1 cellular context compared by ENCODE assay signal in the genomic region with DNA sequence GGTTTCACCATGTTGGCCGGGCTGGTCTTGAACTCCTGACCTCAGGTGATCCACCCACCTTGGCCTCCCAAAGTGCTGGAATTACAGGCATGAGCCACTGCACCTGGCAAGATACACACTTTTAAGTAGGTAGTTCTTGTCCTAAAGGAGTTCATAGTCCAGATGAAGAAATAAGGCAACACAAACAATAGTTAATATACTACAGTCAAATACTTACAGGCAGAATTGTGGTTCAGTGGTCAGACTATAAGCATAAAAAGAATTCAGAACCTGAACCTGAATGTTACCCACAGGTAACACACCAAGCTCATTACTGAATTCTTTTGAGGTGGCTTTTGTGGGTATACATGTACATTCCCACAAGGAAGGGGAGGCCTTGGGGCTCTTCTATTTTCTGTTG.
TF ChIP-seq lines count a peak whose summit lies in the region.

No MANE protein-coding gene starts in this region.

TF ChIP-seq in HepG2, 621 proteins besides CTCF, POLR2A, EP300 and RAD21:
- TF ChIP-seq ZNF567 (CRISPR knock-in tag; IDR thresholded peaks at IDR 0.05; ENCODE audit: borderline replicate concordance) = no peak
- no peak for TF ChIP-seq FOXP1 (IDR thresholded peaks at IDR 0.05)
- 0 out of 2 replicates have a peak, but pooled peaks have one; percentile 9 for TF ChIP-seq FOXP1 (CRISPR knock-in tag; IDR thresholded peaks at IDR 0.05)
- TF ChIP-seq ZNF629 (CRISPR knock-in tag; conservative IDR thresholded peaks at IDR 0.05) = no peak
- TF ChIP-seq, protein P1, sequence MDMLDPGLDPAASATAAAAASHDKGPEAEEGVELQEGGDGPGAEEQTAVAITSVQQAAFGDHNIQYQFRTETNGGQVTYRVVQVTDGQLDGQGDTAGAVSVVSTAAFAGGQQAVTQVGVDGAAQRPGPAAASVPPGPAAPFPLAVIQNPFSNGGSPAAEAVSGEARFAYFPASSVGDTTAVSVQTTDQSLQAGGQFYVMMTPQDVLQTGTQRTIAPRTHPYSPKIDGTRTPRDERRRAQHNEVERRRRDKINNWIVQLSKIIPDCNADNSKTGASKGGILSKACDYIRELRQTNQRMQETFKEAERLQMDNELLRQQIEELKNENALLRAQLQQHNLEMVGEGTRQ (IDR thresholded peaks at IDR 0.05; ENCODE audit: low read depth, low read length) = no peak
- TF ChIP-seq, protein P1 (CRISPR knock-in tag; IDR thresholded peaks at IDR 0.05; ENCODE audit: borderline replicate concordance) = no peak
- no peak for TF ChIP-seq KMT2A (CRISPR knock-in tag; IDR thresholded peaks at IDR 0.05)
- TF ChIP-seq, protein P2, sequence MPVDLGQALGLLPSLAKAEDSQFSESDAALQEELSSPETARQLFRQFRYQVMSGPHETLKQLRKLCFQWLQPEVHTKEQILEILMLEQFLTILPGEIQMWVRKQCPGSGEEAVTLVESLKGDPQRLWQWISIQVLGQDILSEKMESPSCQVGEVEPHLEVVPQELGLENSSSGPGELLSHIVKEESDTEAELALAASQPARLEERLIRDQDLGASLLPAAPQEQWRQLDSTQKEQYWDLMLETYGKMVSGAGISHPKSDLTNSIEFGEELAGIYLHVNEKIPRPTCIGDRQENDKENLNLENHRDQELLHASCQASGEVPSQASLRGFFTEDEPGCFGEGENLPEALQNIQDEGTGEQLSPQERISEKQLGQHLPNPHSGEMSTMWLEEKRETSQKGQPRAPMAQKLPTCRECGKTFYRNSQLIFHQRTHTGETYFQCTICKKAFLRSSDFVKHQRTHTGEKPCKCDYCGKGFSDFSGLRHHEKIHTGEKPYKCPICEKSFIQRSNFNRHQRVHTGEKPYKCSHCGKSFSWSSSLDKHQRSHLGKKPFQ (CRISPR knock-in tag; IDR thresholded peaks at IDR 0.05; ENCODE audit: insufficient replicate concordance) = no peak
- TF ChIP-seq, protein P3, sequence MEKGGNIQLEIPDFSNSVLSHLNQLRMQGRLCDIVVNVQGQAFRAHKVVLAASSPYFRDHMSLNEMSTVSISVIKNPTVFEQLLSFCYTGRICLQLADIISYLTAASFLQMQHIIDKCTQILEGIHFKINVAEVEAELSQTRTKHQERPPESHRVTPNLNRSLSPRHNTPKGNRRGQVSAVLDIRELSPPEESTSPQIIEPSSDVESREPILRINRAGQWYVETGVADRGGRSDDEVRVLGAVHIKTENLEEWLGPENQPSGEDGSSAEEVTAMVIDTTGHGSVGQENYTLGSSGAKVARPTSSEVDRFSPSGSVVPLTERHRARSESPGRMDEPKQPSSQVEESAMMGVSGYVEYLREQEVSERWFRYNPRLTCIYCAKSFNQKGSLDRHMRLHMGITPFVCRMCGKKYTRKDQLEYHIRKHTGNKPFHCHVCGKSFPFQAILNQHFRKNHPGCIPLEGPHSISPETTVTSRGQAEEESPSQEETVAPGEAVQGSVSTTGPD (CRISPR knock-in tag; IDR thresholded peaks at IDR 0.05) = no peak
- TF ChIP-seq GATAD2A (CRISPR knock-in tag; IDR thresholded peaks at IDR 0.05) = 0 out of 2 replicates have a peak, but pooled peaks have one; percentile 19
- TF ChIP-seq PAX8 (CRISPR knock-in tag; IDR thresholded peaks at IDR 0.05; ENCODE audit: borderline replicate concordance) = no peak
- peak; percentile 45 for TF ChIP-seq HNF4A (CRISPR knock-in tag; IDR thresholded peaks at IDR 0.05)
- TF ChIP-seq, protein P4, sequence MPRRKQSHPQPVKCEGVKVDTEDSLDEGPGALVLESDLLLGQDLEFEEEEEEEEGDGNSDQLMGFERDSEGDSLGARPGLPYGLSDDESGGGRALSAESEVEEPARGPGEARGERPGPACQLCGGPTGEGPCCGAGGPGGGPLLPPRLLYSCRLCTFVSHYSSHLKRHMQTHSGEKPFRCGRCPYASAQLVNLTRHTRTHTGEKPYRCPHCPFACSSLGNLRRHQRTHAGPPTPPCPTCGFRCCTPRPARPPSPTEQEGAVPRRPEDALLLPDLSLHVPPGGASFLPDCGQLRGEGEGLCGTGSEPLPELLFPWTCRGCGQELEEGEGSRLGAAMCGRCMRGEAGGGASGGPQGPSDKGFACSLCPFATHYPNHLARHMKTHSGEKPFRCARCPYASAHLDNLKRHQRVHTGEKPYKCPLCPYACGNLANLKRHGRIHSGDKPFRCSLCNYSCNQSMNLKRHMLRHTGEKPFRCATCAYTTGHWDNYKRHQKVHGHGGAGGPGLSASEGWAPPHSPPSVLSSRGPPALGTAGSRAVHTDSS (CRISPR knock-in tag; conservative IDR thresholded peaks at IDR 0.05) = no peak
- no peak for TF ChIP-seq SOX13 (IDR thresholded peaks at IDR 0.05)
- TF ChIP-seq SOX13 (CRISPR knock-in tag; conservative IDR thresholded peaks at IDR 0.05 in 1 of 2, IDR thresholded peaks at IDR 0.05 in 1 of 2) = no peak
- no peak for TF ChIP-seq ISL2 (CRISPR knock-in tag; IDR thresholded peaks at IDR 0.05)
- TF ChIP-seq RARA (CRISPR knock-in tag; IDR thresholded peaks at IDR 0.05) = peak; percentile 11; the same call in 1 of the 2 replicates
- TF ChIP-seq ZNF205 (CRISPR knock-in tag; IDR thresholded peaks at IDR 0.05) = no peak
- TF ChIP-seq, protein P5, sequence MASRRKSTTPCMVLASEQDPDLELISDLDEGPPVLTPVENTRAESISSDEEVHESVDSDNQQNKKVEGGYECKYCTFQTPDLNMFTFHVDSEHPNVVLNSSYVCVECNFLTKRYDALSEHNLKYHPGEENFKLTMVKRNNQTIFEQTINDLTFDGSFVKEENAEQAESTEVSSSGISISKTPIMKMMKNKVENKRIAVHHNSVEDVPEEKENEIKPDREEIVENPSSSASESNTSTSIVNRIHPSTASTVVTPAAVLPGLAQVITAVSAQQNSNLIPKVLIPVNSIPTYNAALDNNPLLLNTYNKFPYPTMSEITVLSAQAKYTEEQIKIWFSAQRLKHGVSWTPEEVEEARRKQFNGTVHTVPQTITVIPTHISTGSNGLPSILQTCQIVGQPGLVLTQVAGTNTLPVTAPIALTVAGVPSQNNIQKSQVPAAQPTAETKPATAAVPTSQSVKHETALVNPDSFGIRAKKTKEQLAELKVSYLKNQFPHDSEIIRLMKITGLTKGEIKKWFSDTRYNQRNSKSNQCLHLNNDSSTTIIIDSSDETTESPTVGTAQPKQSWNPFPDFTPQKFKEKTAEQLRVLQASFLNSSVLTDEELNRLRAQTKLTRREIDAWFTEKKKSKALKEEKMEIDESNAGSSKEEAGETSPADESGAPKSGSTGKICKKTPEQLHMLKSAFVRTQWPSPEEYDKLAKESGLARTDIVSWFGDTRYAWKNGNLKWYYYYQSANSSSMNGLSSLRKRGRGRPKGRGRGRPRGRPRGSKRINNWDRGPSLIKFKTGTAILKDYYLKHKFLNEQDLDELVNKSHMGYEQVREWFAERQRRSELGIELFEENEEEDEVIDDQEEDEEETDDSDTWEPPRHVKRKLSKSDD (CRISPR knock-in tag; IDR thresholded peaks at IDR 0.05; ENCODE audit: low read depth) = no peak
- no peak for TF ChIP-seq ZNF768 (CRISPR knock-in tag; IDR thresholded peaks at IDR 0.05)
- no peak for TF ChIP-seq HNRNPL (IDR thresholded peaks at IDR 0.05; ENCODE audit: low read depth, low read length)
- no peak for TF ChIP-seq SIX4 (CRISPR knock-in tag; IDR thresholded peaks at IDR 0.05)
- TF ChIP-seq, protein P6, sequence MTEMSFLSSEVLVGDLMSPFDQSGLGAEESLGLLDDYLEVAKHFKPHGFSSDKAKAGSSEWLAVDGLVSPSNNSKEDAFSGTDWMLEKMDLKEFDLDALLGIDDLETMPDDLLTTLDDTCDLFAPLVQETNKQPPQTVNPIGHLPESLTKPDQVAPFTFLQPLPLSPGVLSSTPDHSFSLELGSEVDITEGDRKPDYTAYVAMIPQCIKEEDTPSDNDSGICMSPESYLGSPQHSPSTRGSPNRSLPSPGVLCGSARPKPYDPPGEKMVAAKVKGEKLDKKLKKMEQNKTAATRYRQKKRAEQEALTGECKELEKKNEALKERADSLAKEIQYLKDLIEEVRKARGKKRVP (CRISPR knock-in tag; IDR thresholded peaks at IDR 0.05) = no peak
- TF ChIP-seq GZF1 (CRISPR knock-in tag; IDR thresholded peaks at IDR 0.05) = no peak
- TF ChIP-seq, protein P7, sequence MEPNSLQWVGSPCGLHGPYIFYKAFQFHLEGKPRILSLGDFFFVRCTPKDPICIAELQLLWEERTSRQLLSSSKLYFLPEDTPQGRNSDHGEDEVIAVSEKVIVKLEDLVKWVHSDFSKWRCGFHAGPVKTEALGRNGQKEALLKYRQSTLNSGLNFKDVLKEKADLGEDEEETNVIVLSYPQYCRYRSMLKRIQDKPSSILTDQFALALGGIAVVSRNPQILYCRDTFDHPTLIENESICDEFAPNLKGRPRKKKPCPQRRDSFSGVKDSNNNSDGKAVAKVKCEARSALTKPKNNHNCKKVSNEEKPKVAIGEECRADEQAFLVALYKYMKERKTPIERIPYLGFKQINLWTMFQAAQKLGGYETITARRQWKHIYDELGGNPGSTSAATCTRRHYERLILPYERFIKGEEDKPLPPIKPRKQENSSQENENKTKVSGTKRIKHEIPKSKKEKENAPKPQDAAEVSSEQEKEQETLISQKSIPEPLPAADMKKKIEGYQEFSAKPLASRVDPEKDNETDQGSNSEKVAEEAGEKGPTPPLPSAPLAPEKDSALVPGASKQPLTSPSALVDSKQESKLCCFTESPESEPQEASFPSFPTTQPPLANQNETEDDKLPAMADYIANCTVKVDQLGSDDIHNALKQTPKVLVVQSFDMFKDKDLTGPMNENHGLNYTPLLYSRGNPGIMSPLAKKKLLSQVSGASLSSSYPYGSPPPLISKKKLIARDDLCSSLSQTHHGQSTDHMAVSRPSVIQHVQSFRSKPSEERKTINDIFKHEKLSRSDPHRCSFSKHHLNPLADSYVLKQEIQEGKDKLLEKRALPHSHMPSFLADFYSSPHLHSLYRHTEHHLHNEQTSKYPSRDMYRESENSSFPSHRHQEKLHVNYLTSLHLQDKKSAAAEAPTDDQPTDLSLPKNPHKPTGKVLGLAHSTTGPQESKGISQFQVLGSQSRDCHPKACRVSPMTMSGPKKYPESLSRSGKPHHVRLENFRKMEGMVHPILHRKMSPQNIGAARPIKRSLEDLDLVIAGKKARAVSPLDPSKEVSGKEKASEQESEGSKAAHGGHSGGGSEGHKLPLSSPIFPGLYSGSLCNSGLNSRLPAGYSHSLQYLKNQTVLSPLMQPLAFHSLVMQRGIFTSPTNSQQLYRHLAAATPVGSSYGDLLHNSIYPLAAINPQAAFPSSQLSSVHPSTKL (CRISPR knock-in tag; IDR thresholded peaks at IDR 0.05) = 0 out of 2 replicates have a peak, but pooled peaks have one; percentile 27
- TF ChIP-seq, protein P8, sequence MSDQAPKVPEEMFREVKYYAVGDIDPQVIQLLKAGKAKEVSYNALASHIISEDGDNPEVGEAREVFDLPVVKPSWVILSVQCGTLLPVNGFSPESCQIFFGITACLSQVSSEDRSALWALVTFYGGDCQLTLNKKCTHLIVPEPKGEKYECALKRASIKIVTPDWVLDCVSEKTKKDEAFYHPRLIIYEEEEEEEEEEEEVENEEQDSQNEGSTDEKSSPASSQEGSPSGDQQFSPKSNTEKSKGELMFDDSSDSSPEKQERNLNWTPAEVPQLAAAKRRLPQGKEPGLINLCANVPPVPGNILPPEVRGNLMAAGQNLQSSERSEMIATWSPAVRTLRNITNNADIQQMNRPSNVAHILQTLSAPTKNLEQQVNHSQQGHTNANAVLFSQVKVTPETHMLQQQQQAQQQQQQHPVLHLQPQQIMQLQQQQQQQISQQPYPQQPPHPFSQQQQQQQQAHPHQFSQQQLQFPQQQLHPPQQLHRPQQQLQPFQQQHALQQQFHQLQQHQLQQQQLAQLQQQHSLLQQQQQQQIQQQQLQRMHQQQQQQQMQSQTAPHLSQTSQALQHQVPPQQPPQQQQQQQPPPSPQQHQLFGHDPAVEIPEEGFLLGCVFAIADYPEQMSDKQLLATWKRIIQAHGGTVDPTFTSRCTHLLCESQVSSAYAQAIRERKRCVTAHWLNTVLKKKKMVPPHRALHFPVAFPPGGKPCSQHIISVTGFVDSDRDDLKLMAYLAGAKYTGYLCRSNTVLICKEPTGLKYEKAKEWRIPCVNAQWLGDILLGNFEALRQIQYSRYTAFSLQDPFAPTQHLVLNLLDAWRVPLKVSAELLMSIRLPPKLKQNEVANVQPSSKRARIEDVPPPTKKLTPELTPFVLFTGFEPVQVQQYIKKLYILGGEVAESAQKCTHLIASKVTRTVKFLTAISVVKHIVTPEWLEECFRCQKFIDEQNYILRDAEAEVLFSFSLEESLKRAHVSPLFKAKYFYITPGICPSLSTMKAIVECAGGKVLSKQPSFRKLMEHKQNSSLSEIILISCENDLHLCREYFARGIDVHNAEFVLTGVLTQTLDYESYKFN (CRISPR knock-in tag; conservative IDR thresholded peaks at IDR 0.05) = peak; percentile 31; the same call in 1 of the 2 replicates
- TF ChIP-seq, protein P9, sequence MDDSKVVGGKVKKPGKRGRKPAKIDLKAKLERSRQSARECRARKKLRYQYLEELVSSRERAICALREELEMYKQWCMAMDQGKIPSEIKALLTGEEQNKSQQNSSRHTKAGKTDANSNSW (CRISPR knock-in tag; IDR thresholded peaks at IDR 0.05; ENCODE audit: borderline replicate concordance) = no peak
- no peak for TF ChIP-seq ZNF761 (CRISPR knock-in tag; conservative IDR thresholded peaks at IDR 0.05)
- TF ChIP-seq KLF13 (CRISPR knock-in tag; IDR thresholded peaks at IDR 0.05) = no peak
- TF ChIP-seq NR2F6 (IDR thresholded peaks at IDR 0.05) = no peak
- no peak for TF ChIP-seq NR2F6 (CRISPR knock-in tag; IDR thresholded peaks at IDR 0.05)
- TF ChIP-seq ZNF274 (CRISPR knock-in tag; IDR thresholded peaks at IDR 0.05) = no peak
- no peak for TF ChIP-seq ZFYVE20 (CRISPR knock-in tag; IDR thresholded peaks at IDR 0.05; ENCODE audit: borderline replicate concordance, low read depth)
- no peak for TF ChIP-seq ZFP1 (CRISPR knock-in tag; IDR thresholded peaks at IDR 0.05)
- TF ChIP-seq HNRNPH1 (optimal IDR thresholded peaks at IDR 0.05; ENCODE audit: low read depth, low read length) = no peak
- TF ChIP-seq, protein P10, sequence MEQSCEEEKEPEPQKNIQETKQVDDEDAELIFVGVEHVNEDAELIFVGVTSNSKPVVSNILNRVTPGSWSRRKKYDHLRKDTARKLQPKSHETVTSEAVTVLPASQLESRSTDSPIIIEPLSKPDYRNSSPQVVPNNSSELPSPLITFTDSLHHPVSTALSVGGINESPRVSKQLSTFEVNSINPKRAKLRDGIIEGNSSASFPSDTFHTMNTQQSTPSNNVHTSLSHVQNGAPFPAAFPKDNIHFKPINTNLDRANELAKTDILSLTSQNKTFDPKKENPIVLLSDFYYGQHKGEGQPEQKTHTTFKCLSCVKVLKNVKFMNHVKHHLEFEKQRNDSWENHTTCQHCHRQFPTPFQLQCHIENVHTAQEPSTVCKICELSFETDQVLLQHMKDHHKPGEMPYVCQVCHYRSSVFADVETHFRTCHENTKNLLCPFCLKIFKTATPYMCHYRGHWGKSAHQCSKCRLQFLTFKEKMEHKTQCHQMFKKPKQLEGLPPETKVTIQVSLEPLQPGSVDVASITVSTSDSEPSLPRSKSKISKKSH (CRISPR knock-in tag; IDR thresholded peaks at IDR 0.05; ENCODE audit: borderline replicate concordance) = no peak
- no peak for TF ChIP-seq FOXA1 (IDR thresholded peaks at IDR 0.05)
- no peak for TF ChIP-seq FOXA1 (CRISPR knock-in tag; IDR thresholded peaks at IDR 0.05)
- no peak for TF ChIP-seq SP140L (CRISPR knock-in tag; IDR thresholded peaks at IDR 0.05; ENCODE audit: borderline replicate concordance)
- no peak for TF ChIP-seq ZBTB8A (CRISPR knock-in tag; IDR thresholded peaks at IDR 0.05; ENCODE audit: borderline replicate concordance, low read depth)
- TF ChIP-seq KAT8 (CRISPR knock-in tag; IDR thresholded peaks at IDR 0.05) = no peak
TF ChIP-seq in HepG2: peak in this region for 6.
